1 cellular context compared by ENCODE assay signal in the genomic region with DNA sequence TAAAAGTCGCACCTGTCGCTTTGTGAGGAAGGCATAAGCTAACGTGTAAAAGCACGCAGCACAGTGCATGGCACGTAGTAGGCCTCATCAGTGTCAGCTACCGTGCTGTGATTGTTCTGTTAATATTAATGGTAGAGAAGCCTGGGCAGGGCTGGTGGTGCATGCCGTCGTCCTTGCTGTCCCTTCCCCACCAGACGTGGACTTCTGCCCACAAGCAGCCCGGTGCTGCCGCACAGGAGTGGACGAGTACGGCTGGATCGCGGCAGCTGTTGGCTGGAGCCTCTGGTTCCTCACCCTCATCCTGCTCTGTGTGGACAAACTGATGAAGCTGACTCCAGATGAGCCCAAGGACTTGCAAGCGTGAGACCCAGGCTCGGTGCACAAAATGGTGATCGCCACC.
TF ChIP-seq lines count a peak whose summit lies in the region.

No MANE protein-coding gene starts in this region.

TF ChIP-seq in IMR-90, 13 proteins besides CTCF, POLR2A, EP300 and RAD21:
- no peak for TF ChIP-seq SMC3 (IDR thresholded peaks at IDR 0.05; ENCODE audit: low read depth, low read length)
- no peak for TF ChIP-seq BHLHE40 (IDR thresholded peaks at IDR 0.05; ENCODE audit: low read depth, low read length)
- TF ChIP-seq CEBPB (IDR thresholded peaks at IDR 0.05; ENCODE audit: low read depth, low read length) = no peak
